In the genomic region with DNA sequence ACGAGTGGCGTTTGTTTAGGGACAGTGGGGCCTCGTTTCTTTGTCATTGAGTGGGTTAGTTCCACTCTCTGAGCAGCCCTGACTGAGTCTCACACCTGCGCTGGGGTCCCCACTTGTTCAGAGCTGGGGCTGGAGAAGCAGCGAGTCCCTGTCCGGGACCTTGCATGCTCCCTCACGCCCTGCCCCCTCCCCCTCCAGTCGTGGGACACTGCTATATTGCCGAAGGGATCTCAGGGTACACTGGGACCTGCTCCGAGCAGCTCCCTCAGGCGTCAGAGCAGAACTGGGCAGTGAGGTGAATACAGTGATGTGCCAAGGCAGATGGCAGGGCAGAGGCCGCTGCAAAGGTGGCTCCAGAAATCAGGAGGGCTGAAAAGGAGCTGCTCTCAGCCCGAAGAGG, we compare ENCODE assay signal across 8 cellular contexts. TPM values are rescaled to one million over a fixed set of nuclear protein-coding genes. Genes with fewer than 3 reads are reported as not detected.
A peak's percentile ranks its signal among the peaks of the same experiment; 100 is the strongest.
DNase-seq lines count a peak whose midpoint lies in the region; ATAC-seq and TF ChIP-seq lines count a peak whose summit lies in the region.

No MANE protein-coding gene starts in this region.

- H3K27me3 Mint-ChIP-seq in CD8-positive, alpha-beta memory T cell, result no peaks in the 10 kb centered on the region
- H3K27me3 Mint-ChIP-seq in memory B cell, result no peaks in the 10 kb centered on the region

- H3K27ac ChIP-seq in CD8-positive, alpha-beta memory T cell (ENCODE audit: low read depth, low read length), result no peak overlapping the region
- peak overlapping the region; percentile 93 for H3K27ac ChIP-seq in MM.1S (ENCODE audit: low read length)

- peak overlapping the region; percentile 24 to 85 (median 82) for H3K4me3 Mint-ChIP-seq in CD8-positive, alpha-beta memory T cell
- H3K4me3 Mint-ChIP-seq in memory B cell, result peak overlapping the region; percentile 73

- peak overlapping the region; percentile 84 to 99 (median 98) for H3K27ac Mint-ChIP-seq in CD8-positive, alpha-beta memory T cell
- peak overlapping the region; percentile 82 for H3K27ac Mint-ChIP-seq in memory B cell

- H3K27me3 ChIP-seq in CD8-positive, alpha-beta memory T cell (ENCODE audit: insufficient read depth, low read length, poor library complexity, severe bottlenecking), result no peaks in the 10 kb centered on the region
- H3K27me3 ChIP-seq in MM.1S (replicated peaks; ENCODE audit: insufficient read depth, low read length) (no peaks in the 10 kb centered on the region), HAP-1 (ENCODE audit: low read depth) (no peaks in the 10 kb centered on the region)

- peak overlapping the region; percentile 64 for H3K4me2 ChIP-seq in MM.1S (ENCODE audit: low read depth, low read length)

- no peaks in the 10 kb centered on the region for H3K9me2 ChIP-seq in MM.1S (replicated peaks; ENCODE audit: insufficient read depth, low read length)

- H3K36me3 ChIP-seq in CD8-positive, alpha-beta memory T cell (ENCODE audit: insufficient read depth, low read length), result no peaks in the 10 kb centered on the region
- H3K36me3 ChIP-seq in MM.1S (replicated peaks; ENCODE audit: insufficient read depth, low read length) (no peaks in the 10 kb centered on the region), HAP-1 (replicated peaks) (no peaks in the 10 kb centered on the region)

- CTCF ChIA-PET in CD8-positive, alpha-beta memory T cell (lab: Charles Lee), result interaction anchor here (0.8 to 2.5 kb wide), 9 partner anchors 10 to 222 kb away, joined by 3 to 13 read pairs (median 5); partner anchors contain the start of gene KLF13

- H3K9ac ChIP-seq in MM.1S (ENCODE audit: low read length), result peak overlapping the region; percentile 79

- POLR2A ChIA-PET in CD8-positive, alpha-beta memory T cell (lab: Charles Lee), result interaction anchor here (0.6 to 5.3 kb wide), 5 partner anchors 52 to 168 kb away, joined by 3 to 44 read pairs (median 4); partner anchors contain the start of gene KLF13

- in situ Hi-C loops in HAP-1 (cut with MboI; ENCODE audit: low sequenced_read_pairs), result no loop called here

- H4K20me1 ChIP-seq in MM.1S (ENCODE audit: insufficient read depth, low read length), result no peaks in the 10 kb centered on the region

- no peaks in the 10 kb centered on the region for H3K36me3 Mint-ChIP-seq in CD8-positive, alpha-beta memory T cell
- H3K36me3 Mint-ChIP-seq in memory B cell, result no peaks in the 10 kb centered on the region

- 0 out of 2 replicates have a peak, but pooled peaks have one; percentile 4 for TF ChIP-seq CTCF in MM.1S (IDR thresholded peaks at IDR 0.05; ENCODE audit: low read length)

- peaks cover 60 to 92% (median 80%) of the 10 kb centered on the region in 3 donors for H3K4me1 Mint-ChIP-seq in CD8-positive, alpha-beta memory T cell
- H3K4me1 Mint-ChIP-seq in memory B cell, result peaks cover 70% of the 10 kb centered on the region

- peaks cover 53% of the 10 kb centered on the region for H3F3A ChIP-seq in MM.1S (ENCODE audit: insufficient read depth, low read length)

- H3K9me3 Mint-ChIP-seq in CD8-positive, alpha-beta memory T cell, result peaks cover 0 to 2% (median 0%) of the 10 kb centered on the region in 5 donors
- no peaks in the 10 kb centered on the region for H3K9me3 Mint-ChIP-seq in memory B cell

- H3K4me3 ChIP-seq in CD8-positive, alpha-beta memory T cell (ENCODE audit: low read length), result peak overlapping the region; percentile 46
- peak overlapping the region; percentile 12; the same call in 1 of the 2 replicates for H3K4me3 ChIP-seq in MM.1S (ENCODE audit: low read length)
- H3K4me3 ChIP-seq in HAP-1, result no peak overlapping the region

- peak; percentile 12 for ATAC-seq in GM21515 (IDR thresholded peaks at IDR 0.05; ENCODE audit: unreplicated experiment)
- peak; percentile 4 for ATAC-seq in memory B cell (ENCODE audit: low read depth)

- peaks cover 76% of the 10 kb centered on the region for H3K4me1 ChIP-seq in CD8-positive, alpha-beta memory T cell (ENCODE audit: insufficient read depth, low read length)
- H3K4me1 ChIP-seq in MM.1S (ENCODE audit: low read length), result peaks cover 69% of the 10 kb centered on the region
- H3K4me1 ChIP-seq in HAP-1, result no peaks in the 10 kb centered on the region

- H2AFZ ChIP-seq in MM.1S (ENCODE audit: low read length), result peak overlapping the region; percentile 1; the same call in 1 of the 2 replicates

- DNase-seq in CD8-positive, alpha-beta memory T cell, result peak in 1 of 5 donors; percentile 9
- peak; percentile 72 for DNase-seq in MM.1S
- DNase-seq in memory B cell (ENCODE audit: low spot score in 2 of 2), result no peak
- DNase-seq in kidney glomerular epithelial cell (lab: John Stamatoyannopoulos, UW), result no peak
- no peak for DNase-seq in NOMO-1 (lab: John Stamatoyannopoulos, UW; ENCODE audit: unreplicated experiment in 2 of 2)
- DNase-seq in DMS114 treated with DMSO at 0.1 percent for 48 hours (lab: John Stamatoyannopoulos, UW; ENCODE audit: unreplicated experiment), result no peak
- no peak for DNase-seq in HAP-1 (ENCODE audit: low spot score in 2 of 2)

- no peaks in the 10 kb centered on the region for H3K79me2 ChIP-seq in MM.1S (ENCODE audit: low read length)

- H3K9me3 ChIP-seq in CD8-positive, alpha-beta memory T cell (ENCODE audit: low read length), result no peaks in the 10 kb centered on the region
- H3K9me3 ChIP-seq in MM.1S (replicated peaks; ENCODE audit: insufficient read depth, low read length), result no peaks in the 10 kb centered on the region
- no peaks in the 10 kb centered on the region for H3K9me3 ChIP-seq in HAP-1

RNA-seq across cellular contexts. Expression of gene KLF13, which starts 59.9 kb away (rescaled TPM):
- total RNA-seq in CD8-positive, alpha-beta memory T cell, result 100 to 1,000 TPM; 145 to 147 TPM
- 109 TPM for polyA plus RNA-seq in CD8-positive, alpha-beta memory T cell
